In genomic region chr15:68528891-68529290, GRCh38 we compare ENCODE assay signal across 13 cellular contexts. TPM values are rescaled to one million over a fixed set of nuclear protein-coding genes. Genes with fewer than 3 reads are reported as not detected.
DNase-seq lines count a peak whose midpoint lies in the region; ATAC-seq and TF ChIP-seq lines count a peak whose summit lies in the region.
"Had no signal": no experiment of that assay in that cellular context is flagged by ENCODE, and none has a peak within 500 bp of the region (broad histone marks: within the 10 kb centered on the region; RNA-seq: fewer than 3 reads in every experiment).

No MANE protein-coding gene starts in this region.

- CTCF ChIA-PET in OCI-LY7 (lab: Charles Lee; ENCODE audit: unreplicated experiment) = no interaction called here

- peaks cover 20 to 28% (median 23%) of the 10 kb centered on the region in 11 experiments; a peak in 19 of 22 replicates for H3K9me3 ChIP-seq in BLaER1 treated with 17β-estradiol and CSF1 and Interleukin-3, amounts not matched to agents 10 nM and 100 nM (replicated peaks in 1 of 11)
- peaks cover 0 to 36% (median 10%) of the 10 kb centered on the region in 11 donors for H3K9me3 ChIP-seq in heart right ventricle
- H3K9me3 ChIP-seq in OCI-LY7 (ENCODE audit: low read length) = peaks cover 4% of the 10 kb centered on the region; the same call in 1 of the 2 replicates
- H3K9me3 ChIP-seq: neutrophil had no signal

- H2AFZ ChIP-seq in OCI-LY7 (ENCODE audit: low read length) = no peak overlapping the region

- intact Hi-C loops in left colon (cut with DNase I, micrococcal nuclease) (no loop called here), heart right ventricle (cut with DNase I) (loop anchor here in 1 of 10 donors (10.0 kb wide), 1 partner anchor 284 kb away; no protein-coding TSS in a partner anchor), OCI-LY7 (cut with micrococcal nuclease; ENCODE audit: unreplicated experiment) (no loop called here)

- 0 out of 22 replicates have a peak overlapping the region, but pooled peaks of 1 of the 11 experiments have one; percentile 9 for H3K9ac ChIP-seq in BLaER1 treated with 17β-estradiol and CSF1 and Interleukin-3, amounts not matched to agents 10 nM and 100 nM
- H3K9ac ChIP-seq: KMS-11 had no signal

- BruUV-seq in OCI-LY7 (replicated peaks; lab: Mats Ljungman, UMichigan) = no TSS peak

- peak overlapping the region in 2 of 10 experiments; percentile 15 to 25; a peak in 2 of 20 replicates for H3K4me3 ChIP-seq in BLaER1 treated with 17β-estradiol and CSF1 and Interleukin-3, amounts not matched to agents 10 nM and 100 nM
- peak overlapping the region in 5 of 10 donors; percentile 7 to 25 (median 15) for H3K4me3 ChIP-seq in heart right ventricle
- H3K4me3 ChIP-seq in OCI-LY7 (ENCODE audit: low read depth, low read length, poor library complexity, severe bottlenecking) = no peak overlapping the region
- H3K4me3 ChIP-seq: SK-N-MC had no signal

- H3K79me2 ChIP-seq in OCI-LY7 (ENCODE audit: insufficient read depth, low read depth, low read length) = no peaks in the 10 kb centered on the region

- no peaks in the 10 kb centered on the region for H3K27me3 ChIP-seq in BLaER1 treated with 17β-estradiol and CSF1 and Interleukin-3, amounts not matched to agents 10 nM and 100 nM
- H3K27me3 ChIP-seq in heart right ventricle = no peaks in the 10 kb centered on the region
- H3K27me3 ChIP-seq: neutrophil had no signal

- WGBS in heart right ventricle, 2 donors = 41 to 55% methylated on average over 5 of the region's 5 CpGs

- POLR2A ChIA-PET in OCI-LY7 (lab: Charles Lee) = no interaction called here

- H3K36me3 ChIP-seq in BLaER1 treated with 17β-estradiol and CSF1 and Interleukin-3, amounts not matched to agents 10 nM and 100 nM = no peaks in the 10 kb centered on the region
- H3K36me3 ChIP-seq in heart right ventricle (no peaks in the 10 kb centered on the region), OCI-LY7 (ENCODE audit: insufficient read depth, low read length) (no peaks in the 10 kb centered on the region)
- H3K36me3 ChIP-seq: neutrophil had no signal

- peak overlapping the region; percentile 46 to 78 (median 65); a peak in 21 of 22 replicates for H3K4me2 ChIP-seq in BLaER1 treated with 17β-estradiol and CSF1 and Interleukin-3, amounts not matched to agents 10 nM and 100 nM
- no peak overlapping the region for H3K4me2 ChIP-seq in OCI-LY7 (ENCODE audit: low read length)
- H3K4me2 ChIP-seq: KMS-11 had no signal

- H3K27ac ChIP-seq in BLaER1 treated with 17β-estradiol and CSF1 and Interleukin-3, amounts not matched to agents 10 nM and 100 nM = no peak overlapping the region
- H3K27ac ChIP-seq in heart right ventricle (no peak overlapping the region), OCI-LY7 (ENCODE audit: low read depth, low read length, poor library complexity, severe bottlenecking) (no peak overlapping the region)
- H3K27ac ChIP-seq: KMS-11, neutrophil, SK-N-MC had no signal

- ATAC-seq in left colon (peak; percentile 99), heart right ventricle (no peak)
- ATAC-seq: stimulated activated effector memory CD8-positive, alpha-beta T cell treated with anti-CD3 and anti-CD28 coated beads, Interleukin-12 subunit alpha, Interleukin-12 subunit beta, amount 100 ng/mL, for 72 hours had no signal

- H4K20me1 ChIP-seq in BLaER1 treated with 17β-estradiol and CSF1 and Interleukin-3, amounts not matched to agents 10 nM and 100 nM = no peaks in the 10 kb centered on the region
- no peaks in the 10 kb centered on the region for H4K20me1 ChIP-seq in OCI-LY7 (ENCODE audit: insufficient read depth, low read length)

- DNase-seq in HT-29 (ENCODE audit: low spot score) (peak; percentile 59), amniotic epithelial cell (ENCODE audit: low read depth) (peak; percentile 68), left colon (no peak), cerebellar cortex (ENCODE audit: low spot score) (no peak), heart right ventricle (no peak), OCI-LY7 (ENCODE audit: low spot score) (no peak), T-helper 9 cell (no peak)
- DNase-seq: H9 had no signal

- no peak for TF ChIP-seq CTCF in heart right ventricle (IDR thresholded peaks at IDR 0.05)
- TF ChIP-seq CTCF in OCI-LY7 (conservative IDR thresholded peaks at IDR 0.05; ENCODE audit: low read length) = no peak

- H3K4me1 ChIP-seq in BLaER1 treated with 17β-estradiol and CSF1 and Interleukin-3, amounts not matched to agents 10 nM and 100 nM = peaks cover 9 to 27% (median 24%) of the 10 kb centered on the region in 10 experiments; a peak in 19 of 20 replicates
- H3K4me1 ChIP-seq in heart right ventricle (peaks cover 0 to 16% (median 0%) of the 10 kb centered on the region in 9 donors), OCI-LY7 (ENCODE audit: insufficient read depth, low read length, poor library complexity, severe bottlenecking) (no peaks in the 10 kb centered on the region)

- no peaks in the 10 kb centered on the region for H3K9me2 ChIP-seq in OCI-LY7 (ENCODE audit: insufficient read depth, low read length)

RNA-seq across cellular contexts. Expression of gene CORO2B, which starts 49.9 kb away (rescaled TPM):
- not detected in 2 replicates for total RNA-seq in HT-29 (2014; rRNA removed; shearing (Covaris generic))
- total RNA-seq in left colon (1 to 10 TPM in 1 of 2 donors, under 1 TPM in 1; 0.67 to 1.6 TPM), heart right ventricle (1 to 10 TPM; 2.6 to 8.1 (median 4.5) TPM), OCI-LY7 (2022) (7.4 and 10.5 TPM in 2 replicates)
- 1 to 10 TPM; 7.1 to 7.6 TPM for polyA plus RNA-seq in heart right ventricle
- total RNA-seq in OCI-LY7 (2014; rRNA removed; shearing (Covaris generic)) = 11.3 and 12.5 TPM in 2 replicates

Comparison
In these comparisons a context has a peak if more than half of its experiments do, and no peak if none do; other contexts are left out.
1. DNase-seq: peak in HT-29 (single experiment) and amniotic epithelial cell (single experiment); none in left colon (0 of 2), cerebellar cortex (single experiment), heart right ventricle (0 of 2), OCI-LY7 (single experiment) and T-helper 9 cell (single experiment).